ENCODE assay signal across 8 cellular contexts in the genomic region with DNA sequence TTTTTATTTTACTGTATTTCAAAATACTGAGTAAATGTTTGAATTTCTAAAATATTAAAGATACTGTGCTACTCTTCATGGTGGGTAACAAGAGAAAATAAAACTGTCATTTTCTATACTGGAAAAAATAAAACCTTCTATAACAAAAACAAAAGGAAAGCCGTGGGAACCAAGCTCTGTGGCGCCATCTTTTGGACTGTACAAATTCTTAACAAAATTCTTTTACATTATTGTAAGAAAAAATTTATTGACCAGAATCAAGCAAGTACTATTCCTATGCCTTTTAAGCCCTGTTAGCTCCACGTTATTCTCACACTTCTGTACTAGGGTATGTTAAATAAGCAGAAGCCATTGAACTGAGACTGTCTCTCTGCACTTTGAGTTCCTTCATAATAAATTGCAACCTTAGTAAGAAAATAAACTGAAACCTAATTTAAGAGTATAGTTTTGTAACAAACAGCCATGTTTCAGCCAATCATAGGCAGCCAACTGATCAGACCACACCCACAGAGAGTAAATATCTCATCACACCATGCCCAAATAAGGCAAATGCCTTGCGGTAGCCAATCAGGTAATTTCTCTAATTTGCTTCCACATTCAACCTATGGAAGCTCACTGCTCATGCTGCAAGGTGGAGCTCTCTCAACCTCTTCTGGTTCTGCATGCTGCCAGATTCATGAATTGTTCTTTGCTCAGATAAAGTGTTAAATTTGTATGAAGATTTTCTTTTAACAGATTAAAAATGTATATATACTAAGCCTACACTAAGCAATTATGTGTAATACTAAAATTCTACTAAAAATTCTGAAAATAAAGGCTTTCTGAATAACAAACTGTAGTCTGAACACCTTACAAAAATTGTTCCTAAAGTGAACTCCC. TPM values are rescaled to one million over a fixed set of nuclear protein-coding genes. Genes with fewer than 3 reads are reported as not detected.
DNase-seq lines count a peak whose midpoint lies in the region; ATAC-seq and TF ChIP-seq lines count a peak whose summit lies in the region.

No MANE protein-coding gene starts in this region.

- ATAC-seq in HG03460 (IDR thresholded peaks at IDR 0.05; ENCODE audit: unreplicated experiment): no peak

- TF ChIP-seq CTCF in GM12872 (IDR thresholded peaks at IDR 0.05; ENCODE audit: insufficient read depth, low read depth, low read length): peak; percentile 44; the same call in 2 of the 3 replicates
- TF ChIP-seq CTCF in cardiac fibroblast (IDR thresholded peaks at IDR 0.05; ENCODE audit: low read depth, low read length): peak; percentile 50
- TF ChIP-seq CTCF in mesothelial cell of epicardium (IDR thresholded peaks at IDR 0.05; ENCODE audit: unreplicated experiment): peak; percentile 50
- TF ChIP-seq CTCF in suprapubic skin (IDR thresholded peaks at IDR 0.05): peak in 1 of 2 donors; percentile 20

- H3K27me3 ChIP-seq in suprapubic skin: no peaks in the 10 kb centered on the region

- no peaks in the 10 kb centered on the region for H3K9me3 ChIP-seq in suprapubic skin

- TF ChIP-seq POLR2A in suprapubic skin (IDR thresholded peaks at IDR 0.05): no peak

- H3K4me1 Mint-ChIP-seq in mesothelial cell of epicardium: peaks cover 1% of the 10 kb centered on the region

- H3K4me3 ChIP-seq in cardiac fibroblast (replicated peaks in 1 of 2; ENCODE audit: low read depth in 2 of 2, low read length in 2 of 2) (no peak overlapping the region), suprapubic skin (no peak overlapping the region)

- peaks cover 11% of the 10 kb centered on the region for H3K9me3 Mint-ChIP-seq in mesothelial cell of epicardium

- no peak overlapping the region for H3K4me3 Mint-ChIP-seq in mesothelial cell of epicardium

- no peak overlapping the region for H3K27ac ChIP-seq in suprapubic skin

- H3K36me3 ChIP-seq in suprapubic skin: peaks cover 5% of the 10 kb centered on the region

- WGBS in suprapubic skin: 59% methylated on average over 4 of the region's 4 CpGs

- peaks cover 62% of the 10 kb centered on the region for H3K36me3 Mint-ChIP-seq in mesothelial cell of epicardium

- no peak overlapping the region for H3K27ac Mint-ChIP-seq in mesothelial cell of epicardium

- H3K27me3 Mint-ChIP-seq in mesothelial cell of epicardium (ENCODE audit: low read depth): no peaks in the 10 kb centered on the region

- no peak for TF ChIP-seq EP300 in suprapubic skin (IDR thresholded peaks at IDR 0.05)

- DNase-seq in AG20443 (ENCODE audit: low spot score) (peak; percentile 30), NCI-H446 treated with DMSO at 0.1 percent for 48 hours (lab: John Stamatoyannopoulos, UW) (peak; percentile 2), cardiac fibroblast (ENCODE audit: low read depth in 2 of 2) (peak; percentile 68 to 75), mesothelial cell of epicardium (ENCODE audit: low spot score in 2 of 2, unreplicated experiment in 2 of 2) (no peak), suprapubic skin (ENCODE audit: low spot score in 2 of 2) (no peak), activated gamma-delta T cell (lab: John Stamatoyannopoulos, UW) (no peak)

- H3K4me1 ChIP-seq in suprapubic skin: peaks cover 11% of the 10 kb centered on the region

RNA-seq across cellular contexts. Expression of a gene that starts 42.2 kb away (rescaled TPM):
- total RNA-seq in mesothelial cell of epicardium: 55.7 to 64.0 TPM (median 58.8 TPM) in 3 replicates
- 10 to 100 TPM; 22.9 to 30.4 (median 24.9) TPM for total RNA-seq in suprapubic skin

Comparison
In these comparisons a context has a peak if more than half of its experiments do, and no peak if none do; other contexts are left out.
1. DNase-seq: peak in AG20443 (single experiment), NCI-H446 treated with DMSO at 0.1 percent for 48 hours (single experiment) and cardiac fibroblast (2 of 2); none in mesothelial cell of epicardium (0 of 2), suprapubic skin (0 of 2) and activated gamma-delta T cell (single experiment).